Comparison of ENCODE assay signal across 26 cellular contexts in the genomic region with DNA sequence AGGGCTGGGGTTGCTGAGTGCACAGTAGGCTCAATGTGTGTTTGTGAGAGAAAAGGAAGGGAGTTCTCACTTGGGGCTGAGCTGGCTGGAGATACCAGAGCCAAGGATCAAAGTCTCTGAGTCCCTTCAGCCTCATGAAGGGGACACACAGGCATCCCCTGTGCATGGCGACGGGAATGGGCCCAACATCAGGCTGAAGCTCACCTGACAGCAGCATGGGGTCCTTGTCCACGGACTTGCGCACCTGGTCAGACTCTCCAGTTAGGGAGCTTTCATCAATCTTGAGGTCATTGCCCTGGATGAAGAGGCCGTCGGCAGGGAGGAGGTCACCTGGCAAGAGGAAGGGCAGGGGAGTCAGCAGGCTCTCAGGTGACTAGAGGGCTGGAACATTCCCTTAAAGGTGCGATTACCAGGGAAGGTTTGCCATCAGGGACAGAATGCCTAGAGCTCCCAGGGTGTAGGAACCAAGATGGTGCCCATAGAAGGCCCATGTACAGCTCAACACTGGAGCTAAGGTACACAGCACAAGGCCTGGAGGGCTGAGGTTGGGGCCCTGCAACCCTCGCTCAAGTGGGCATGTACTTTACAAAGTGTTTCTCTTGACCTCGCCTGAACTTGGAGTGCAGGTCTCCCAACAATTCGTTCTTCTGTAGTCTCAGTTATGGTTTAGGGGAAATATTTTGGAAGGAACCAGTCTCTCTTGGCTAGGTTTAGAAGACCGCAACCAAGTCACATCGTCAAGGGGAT.
"Had no signal": no experiment of that assay in that cellular context is flagged by ENCODE, and none has a peak within 500 bp of the region (broad histone marks: within the 10 kb centered on the region; RNA-seq: fewer than 3 reads in every experiment).

No MANE protein-coding gene starts in this region.

- H3K4me1 ChIP-seq: prostate gland, right atrium auricular region, sigmoid colon, transverse colon, upper lobe of right lung, uterus had no signal

- H3K27me3 ChIP-seq: right atrium auricular region, sigmoid colon, suprapubic skin, transverse colon, upper lobe of right lung, uterus had no signal

- H3K4me1 Mint-ChIP-seq: mesothelial cell of epicardium, neural crest cell had no signal

- FAIRE-seq: frontal cortex had no signal

- H3K27me3 Mint-ChIP-seq: effector memory CD8-positive, alpha-beta T cell; naive B cell; natural killer cell treated with Interleukin-12 subunit alpha and Interleukin-12 subunit beta and Interleukin-15 and Interleukin-18, amount 100 ng/mL, for 72 hours had no signal

- H3K4me3 ChIP-seq: mucosa of descending colon, prostate gland, right atrium auricular region, sigmoid colon, suprapubic skin, transverse colon, upper lobe of right lung, uterus had no signal

- H3K9me3 ChIP-seq: mucosa of descending colon, prostate gland, right atrium auricular region, sigmoid colon, suprapubic skin, transverse colon, upper lobe of right lung, uterus had no signal

- H3K36me3 Mint-ChIP-seq: immature natural killer cell; mesothelial cell of epicardium; naive B cell; natural killer cell treated with Interleukin-12 subunit alpha and Interleukin-12 subunit beta and Interleukin-15 and Interleukin-18, amount 100 ng/mL, for 72 hours had no signal

- ATAC-seq: effector memory CD8-positive, alpha-beta T cell; left colon; left ventricle myocardium superior; mucosa of descending colon; natural killer cell treated with Interleukin-12 subunit alpha and Interleukin-12 subunit beta and Interleukin-15 and Interleukin-18, amount 100 ng/mL, for 72 hours; stimulated activated naive CD8-positive, alpha-beta T cell treated with anti-CD3 and anti-CD28 coated beads, Interleukin-15, amount 100 ng/mL, for 72 hours; upper lobe of right lung had no signal

- H3K36me3 ChIP-seq: prostate gland, right atrium auricular region, sigmoid colon, suprapubic skin, transverse colon, upper lobe of right lung, uterus had no signal

- H3K9me3 Mint-ChIP-seq: effector memory CD8-positive, alpha-beta T cell; immature natural killer cell; mesothelial cell of epicardium; naive B cell; natural killer cell treated with Interleukin-12 subunit alpha and Interleukin-12 subunit beta and Interleukin-15 and Interleukin-18, amount 100 ng/mL, for 72 hours; neural crest cell; stimulated activated naive CD8-positive, alpha-beta T cell treated with anti-CD3 and anti-CD28 coated beads, Interleukin-15, amount 100 ng/mL, for 72 hours had no signal

- H3K4me3 Mint-ChIP-seq: effector memory CD8-positive, alpha-beta T cell; immature natural killer cell; mesothelial cell of epicardium; naive B cell; natural killer cell treated with Interleukin-12 subunit alpha and Interleukin-12 subunit beta and Interleukin-15 and Interleukin-18, amount 100 ng/mL, for 72 hours; neural crest cell; stimulated activated naive CD8-positive, alpha-beta T cell treated with anti-CD3 and anti-CD28 coated beads, Interleukin-15, amount 100 ng/mL, for 72 hours had no signal

- H3K27ac Mint-ChIP-seq: mesothelial cell of epicardium; natural killer cell treated with Interleukin-12 subunit alpha and Interleukin-12 subunit beta and Interleukin-15 and Interleukin-18, amount 100 ng/mL, for 72 hours had no signal

- DNase-seq: cortex of kidney; effector memory CD8-positive, alpha-beta T cell; hypothalamus; immature natural killer cell; islet precursor cell; kidney glomerular epithelial cell; left colon; left ventricle myocardium superior; mesenchymal stem cell; naive B cell; sigmoid colon; stimulated activated CD4-positive, alpha-beta T cell treated with anti-CD3 and anti-CD28 coated beads, Interleukin-2, amount 100 ng/mL, for 24 hours; stimulated activated CD4-positive, alpha-beta T cell treated with anti-CD3 and anti-CD28 coated beads, Interleukin-4, amount 100 ng/mL, for 24 hours; stimulated activated naive CD4-positive, alpha-beta T cell; stimulated activated naive CD8-positive, alpha-beta T cell treated with anti-CD3 and anti-CD28 coated beads, Interleukin-15, amount 100 ng/mL, for 72 hours; transverse colon; upper lobe of right lung; uterus had no signal

- H3K27ac ChIP-seq: prostate gland, right atrium auricular region, sigmoid colon, suprapubic skin, transverse colon, upper lobe of right lung, uterus had no signal
